ENCODE assay signal across 19 cellular contexts in the genomic region with DNA sequence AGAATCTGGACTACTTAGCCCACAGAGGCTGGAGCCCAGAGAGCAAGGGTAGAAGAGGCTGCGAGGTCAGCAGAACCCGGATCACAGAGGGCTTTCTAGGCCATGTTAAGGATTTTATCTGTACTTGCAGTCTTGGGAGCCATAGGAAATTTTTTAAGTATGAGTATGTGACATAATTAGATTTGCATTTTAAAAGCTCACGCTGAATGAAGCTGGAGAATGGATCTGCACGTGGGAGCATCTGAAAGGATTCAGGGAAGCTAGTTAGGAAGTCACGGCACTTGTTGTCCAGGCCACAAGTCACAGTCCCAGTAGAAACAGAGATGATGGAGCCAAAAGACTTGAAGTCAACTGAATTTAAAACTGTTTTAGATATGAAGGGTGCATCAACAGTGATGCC.
"Had no signal": no experiment of that assay in that cellular context is flagged by ENCODE, and none has a peak within 500 bp of the region (broad histone marks: within the 10 kb centered on the region; RNA-seq: fewer than 3 reads in every experiment).

No MANE protein-coding gene starts in this region.

- H3K9me3 ChIP-seq: psoas muscle, right lobe of liver, spleen, stomach, thoracic aorta had no signal

- H3K36me3 ChIP-seq: right lobe of liver, thoracic aorta had no signal

- H3K27me3 ChIP-seq: dorsolateral prefrontal cortex, hepatocyte, right lobe of liver, spleen, stomach had no signal

- H3K4me2 ChIP-seq: hepatocyte had no signal

- H3K4me3 ChIP-seq: dorsolateral prefrontal cortex, hepatocyte, psoas muscle, right lobe of liver, spleen, stomach, thoracic aorta had no signal

- DNase-seq: activated CD4-positive, alpha-beta memory T cell treated with anti-CD3 and anti-CD28 coated beads for 36 hours; activated CD8-positive, alpha-beta memory T cell treated with anti-CD3 and anti-CD28 coated beads, Interleukin-2, amount 10 ng/mL, durations not matched to agents 7 days and 5 days; activated effector memory CD4-positive, alpha-beta T cell treated with Interleukin-2 at 50 U/mL for 16 hours; activated naive CD4-positive, alpha-beta T cell treated with anti-CD3 and anti-CD28 coated beads, Interleukin-2, amount 50 U/mL, for 16 hours; activated T-cell treated with anti-CD3 and anti-CD28 coated beads, Interleukin-2, amount 50 U/mL, for 1 hour; dorsolateral prefrontal cortex; endodermal cell; erythroblast; kidney; mesendoderm; psoas muscle; right lobe of liver; spleen; stomach; T-cell; T-helper 9 cell had no signal

- ATAC-seq: activated CD8-positive, alpha-beta memory T cell treated with anti-CD3 and anti-CD28 coated beads, Interleukin-2, amount 10 ng/mL, durations not matched to agents 7 days and 5 days; natural killer cell treated with Interleukin-12 subunit alpha and Interleukin-12 subunit beta and Interleukin-15 and Interleukin-18, amount 100 ng/mL, for 72 hours; right lobe of liver; T-cell had no signal

- H3K27ac ChIP-seq: hepatocyte, psoas muscle, right lobe of liver had no signal

- H2AFZ ChIP-seq: hepatocyte had no signal
